ENCODE assay signal across 8 cellular contexts in genomic region chr5:132458651-132459030, GRCh38. TPM values are rescaled to one million over a fixed set of nuclear protein-coding genes. Genes with fewer than 3 reads are reported as not detected.
DNase-seq lines count a peak whose midpoint lies in the region; ATAC-seq and TF ChIP-seq lines count a peak whose summit lies in the region.

No MANE protein-coding gene starts in this region.

- H3K4me3 ChIP-seq in adipocyte (ENCODE audit: low read length): no peak overlapping the region
- H3K4me3 ChIP-seq in gastrocnemius medialis: no peak overlapping the region
- H3K4me3 ChIP-seq in ovary: no peak overlapping the region

- ATAC-seq in HG03280 (IDR thresholded peaks at IDR 0.05; ENCODE audit: unreplicated experiment) (peak; percentile 42), gastrocnemius medialis (no peak)

- no peak for TF ChIP-seq EP300 in ovary (IDR thresholded peaks at IDR 0.05)

- no peaks in the 10 kb centered on the region for H3K9me3 ChIP-seq in adipocyte (ENCODE audit: control insufficient read depth, low read length)
- H3K9me3 ChIP-seq in gastrocnemius medialis: no peaks in the 10 kb centered on the region
- H3K9me3 ChIP-seq in ovary: no peaks in the 10 kb centered on the region

- peak; percentile 20 for DNase-seq in NCI-H2107 treated with DMSO at 0.1 percent for 48 hours (lab: John Stamatoyannopoulos, UW; ENCODE audit: unreplicated experiment)
- no peak for DNase-seq in NCI-H2107 (lab: John Stamatoyannopoulos, UW)
- peak; percentile 38 for DNase-seq in adipocyte (ENCODE audit: low read depth)
- no peak for DNase-seq in gastrocnemius medialis
- DNase-seq in ovary: no peak
- DNase-seq in middle frontal gyrus (ENCODE audit: extremely low spot score, low spot score): no peak
- DNase-seq in posterior vena cava (ENCODE audit: low spot score): no peak

- H3K36me3 ChIP-seq in adipocyte (ENCODE audit: control insufficient read depth, insufficient read depth, low read length, severe bottlenecking): no peaks in the 10 kb centered on the region
- no peaks in the 10 kb centered on the region for H3K36me3 ChIP-seq in gastrocnemius medialis
- no peaks in the 10 kb centered on the region for H3K36me3 ChIP-seq in ovary

- H3K27ac ChIP-seq in gastrocnemius medialis (peak overlapping the region; percentile 3 to 95 (median 72)), ovary (no peak overlapping the region)

- WGBS in ovary, 3 donors: 60 to 69% (median 62%) methylated on average over 1 of the region's 1 CpG

- intact Hi-C loops in gastrocnemius medialis (cut with DNase I; ENCODE audit: low total_unique reads) (loop anchor here (5.0 kb wide), 1 partner anchor 184 kb away; no protein-coding TSS in a partner anchor), ovary (cut with DNase I) (no loop called here), posterior vena cava (cut with DNase I) (no loop called here)

- TF ChIP-seq POLR2A in gastrocnemius medialis (IDR thresholded peaks at IDR 0.05) (no peak), ovary (IDR thresholded peaks at IDR 0.05) (no peak)

- peaks cover 49% of the 10 kb centered on the region for H3K4me1 ChIP-seq in adipocyte (ENCODE audit: control insufficient read depth, insufficient read depth, low read length)
- H3K4me1 ChIP-seq in gastrocnemius medialis: peaks cover 42 to 49% of the 10 kb centered on the region in 2 donors
- H3K4me1 ChIP-seq in ovary (ENCODE audit: insufficient read depth): no peaks in the 10 kb centered on the region

- H3K27me3 ChIP-seq in adipocyte (replicated peaks; ENCODE audit: control insufficient read depth, insufficient read depth, low read length): no peaks in the 10 kb centered on the region
- no peaks in the 10 kb centered on the region for H3K27me3 ChIP-seq in gastrocnemius medialis
- H3K27me3 ChIP-seq in ovary: no peaks in the 10 kb centered on the region

- TF ChIP-seq CTCF in gastrocnemius medialis (IDR thresholded peaks at IDR 0.05 in 4 of 5, conservative IDR thresholded peaks at IDR 0.05 in 1 of 5): no peak
- no peak for TF ChIP-seq CTCF in ovary (IDR thresholded peaks at IDR 0.05)

- peak overlapping the region; percentile 8 for H3K9ac ChIP-seq in adipocyte (ENCODE audit: low read length)

- in situ Hi-C loops in gastrocnemius medialis (cut with MboI; ENCODE audit: low sequenced_read_pairs in 4 of 4): no loop called here

RNA-seq across cellular contexts. Expression of gene IRF1, which starts 31.9 kb away (rescaled TPM):
- 10 to 100 TPM in 1 of 4 donors, 1 to 10 TPM in 3; 5.5 to 20.6 (median 8.4) TPM for total RNA-seq in gastrocnemius medialis
- total RNA-seq in ovary: 100 to 1,000 TPM in 1 of 7 donors, 10 to 100 TPM in 6; 17.3 to 126 (median 31.1) TPM
- 10 to 100 TPM; 23.1 to 26.7 TPM for polyA plus RNA-seq in ovary
- total RNA-seq in posterior vena cava: 10 to 100 TPM; 18.7 to 20.5 TPM

Comparison
In these comparisons a context has a peak if more than half of its experiments do, and no peak if none do; other contexts are left out.
1. DNase-seq: peak in NCI-H2107 treated with DMSO at 0.1 percent for 48 hours (single experiment) and adipocyte (single experiment); none in NCI-H2107 (single experiment), gastrocnemius medialis (0 of 2), ovary (0 of 5), middle frontal gyrus (single experiment) and posterior vena cava (single experiment).
2. H3K27ac ChIP-seq: peak in gastrocnemius medialis (4 of 4); none in ovary (0 of 2).